In the genomic region with DNA sequence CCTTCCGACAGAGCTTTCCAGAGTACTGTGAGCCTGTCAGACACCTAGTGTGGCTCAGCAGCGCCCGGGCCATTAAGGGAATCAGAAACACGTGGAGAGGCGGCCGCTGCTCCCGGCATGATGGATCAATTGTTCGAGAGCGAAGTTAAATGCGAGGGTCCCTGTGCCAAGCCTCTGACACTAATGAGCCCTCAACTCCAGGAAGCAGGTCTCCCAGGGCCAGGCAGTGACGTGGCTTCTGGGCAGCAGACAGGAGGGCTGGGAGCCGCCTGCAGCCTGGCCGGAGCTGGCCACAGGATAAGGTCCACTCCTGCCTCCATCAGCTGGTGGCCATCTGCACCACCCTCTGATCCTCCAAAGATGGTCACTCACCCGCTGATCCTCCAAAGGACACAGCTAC, we compare ENCODE assay signal across 16 cellular contexts.
DNase-seq lines count a peak whose midpoint lies in the region; ATAC-seq and TF ChIP-seq lines count a peak whose summit lies in the region.
"Had no signal": no experiment of that assay in that cellular context is flagged by ENCODE, and none has a peak within 500 bp of the region (broad histone marks: within the 10 kb centered on the region; RNA-seq: fewer than 3 reads in every experiment).

No MANE protein-coding gene starts in this region.

- peaks cover 0 to 70% (median 0%) of the 10 kb centered on the region in 3 experiments for H3K27me3 ChIP-seq in neuronal stem cell (ENCODE audit: control insufficient read depth in 3 of 3, insufficient read depth in 3 of 3, low read depth in 1 of 3, low read length in 3 of 3)

- no peaks in the 10 kb centered on the region for H3K36me3 ChIP-seq in neuronal stem cell (replicated peaks in 1 of 2; ENCODE audit: control insufficient read depth in 2 of 2, insufficient read depth in 2 of 2, low read length in 2 of 2)
- H3K36me3 ChIP-seq: BLaER1 had no signal

- no peaks in the 10 kb centered on the region for H3K79me1 ChIP-seq in neuronal stem cell (ENCODE audit: low read depth, low read length)

- H2AK5ac ChIP-seq in neuronal stem cell (ENCODE audit: low read depth, low read length): no peak overlapping the region

- no peak overlapping the region for H2BK120ac ChIP-seq in neuronal stem cell (ENCODE audit: low read depth, low read length)

- no peak overlapping the region for H4K91ac ChIP-seq in neuronal stem cell (ENCODE audit: low read depth, low read length, poor library complexity)

- no peak overlapping the region for H4K8ac ChIP-seq in neuronal stem cell (ENCODE audit: low read depth, low read length)

- no peak overlapping the region for H2AFZ ChIP-seq in neuronal stem cell (ENCODE audit: low read length)

- H3K4me3 ChIP-seq in coronary artery (no peak overlapping the region), neuronal stem cell (ENCODE audit: low read length in 2 of 2) (no peak overlapping the region)
- H3K4me3 ChIP-seq: BLaER1 had no signal

- no peak overlapping the region for H2BK5ac ChIP-seq in neuronal stem cell (ENCODE audit: low read length)

- H3K4me1 ChIP-seq in neuronal stem cell (ENCODE audit: control insufficient read depth in 2 of 2, insufficient read depth in 1 of 2, low read depth in 1 of 2, low read length in 2 of 2): peaks cover 0 to 2% of the 10 kb centered on the region in 2 donors
- H3K4me1 ChIP-seq: Caco-2 had no signal

- no peaks in the 10 kb centered on the region for H3K9me3 ChIP-seq in neuronal stem cell (replicated peaks in 1 of 2; ENCODE audit: control insufficient read depth in 2 of 2, insufficient read depth in 1 of 2, low read depth in 1 of 2, low read length in 2 of 2)
- H3K9me3 ChIP-seq: BLaER1, Caco-2 had no signal

- WGBS in neuronal stem cell (ENCODE audit: extremely low coverage in 2 of 2, insufficient read length in 2 of 2, insufficient replicate concordance in 1 of 2), 2 donors: no CpG with 5 or more reads among the region's 14 CpGs

- no peak overlapping the region for H3K4ac ChIP-seq in neuronal stem cell (ENCODE audit: low read length)

- H3K27ac ChIP-seq in coronary artery (no peak overlapping the region), neuronal stem cell (replicated peaks; ENCODE audit: low read length) (no peak overlapping the region)
- H3K27ac ChIP-seq: 22Rv1, BLaER1 had no signal

- DNase-seq in NCI-H1092 treated with DMSO at 0.1 percent for 48 hours (lab: John Stamatoyannopoulos, UW): peak; percentile 2
- DNase-seq in NCI-H1092 (lab: John Stamatoyannopoulos, UW): no peak
- DNase-seq in Ammon's horn (ENCODE audit: low spot score): peak; percentile 24
- peak; percentile 40 for DNase-seq in coronary artery (ENCODE audit: low spot score)
- no peak for DNase-seq in neuronal stem cell (ENCODE audit: low spot score)
- no peak for DNase-seq in NCI-H1105 treated with DMSO at 0.1 percent for 48 hours (lab: John Stamatoyannopoulos, UW)
- no peak for DNase-seq in T-helper 9 cell
- DNase-seq: Caco-2; CD8-positive, alpha-beta memory T cell; DND-41; GDM1; HCEC 1CT; HFFc6 had no signal

- H3K23ac ChIP-seq in neuronal stem cell (ENCODE audit: low read depth, low read length, poor library complexity): no peak overlapping the region

- peak overlapping the region; percentile 58 for H3K18ac ChIP-seq in neuronal stem cell (ENCODE audit: low read length)

- no peak overlapping the region for H3K4me2 ChIP-seq in neuronal stem cell (ENCODE audit: insufficient read depth, low read length, poor library complexity, severe bottlenecking)
- H3K4me2 ChIP-seq: BLaER1 had no signal

- peak overlapping the region; percentile 39 for H3K14ac ChIP-seq in neuronal stem cell (ENCODE audit: low read length)

- no peak for TF ChIP-seq CTCF in coronary artery (IDR thresholded peaks at IDR 0.05)

- no peak overlapping the region for H2BK12ac ChIP-seq in neuronal stem cell (ENCODE audit: low read length)

- no peak overlapping the region for H2BK15ac ChIP-seq in neuronal stem cell (ENCODE audit: low read length)

- H3K9ac ChIP-seq in neuronal stem cell (ENCODE audit: low read depth, low read length, poor library complexity): no peak overlapping the region
- H3K9ac ChIP-seq: BLaER1 had no signal

- ATAC-seq in HG03342 (IDR thresholded peaks at IDR 0.05; ENCODE audit: unreplicated experiment): no peak

Comparison
In these comparisons a context has a peak if more than half of its experiments do, and no peak if none do; other contexts are left out.
1. DNase-seq: peak in NCI-H1092 treated with DMSO at 0.1 percent for 48 hours (single experiment), Ammon's horn (single experiment) and coronary artery (single experiment); none in NCI-H1092 (single experiment), neuronal stem cell (single experiment), NCI-H1105 treated with DMSO at 0.1 percent for 48 hours (single experiment) and T-helper 9 cell (single experiment).